8 cellular contexts compared by ENCODE assay signal in the genomic region with DNA sequence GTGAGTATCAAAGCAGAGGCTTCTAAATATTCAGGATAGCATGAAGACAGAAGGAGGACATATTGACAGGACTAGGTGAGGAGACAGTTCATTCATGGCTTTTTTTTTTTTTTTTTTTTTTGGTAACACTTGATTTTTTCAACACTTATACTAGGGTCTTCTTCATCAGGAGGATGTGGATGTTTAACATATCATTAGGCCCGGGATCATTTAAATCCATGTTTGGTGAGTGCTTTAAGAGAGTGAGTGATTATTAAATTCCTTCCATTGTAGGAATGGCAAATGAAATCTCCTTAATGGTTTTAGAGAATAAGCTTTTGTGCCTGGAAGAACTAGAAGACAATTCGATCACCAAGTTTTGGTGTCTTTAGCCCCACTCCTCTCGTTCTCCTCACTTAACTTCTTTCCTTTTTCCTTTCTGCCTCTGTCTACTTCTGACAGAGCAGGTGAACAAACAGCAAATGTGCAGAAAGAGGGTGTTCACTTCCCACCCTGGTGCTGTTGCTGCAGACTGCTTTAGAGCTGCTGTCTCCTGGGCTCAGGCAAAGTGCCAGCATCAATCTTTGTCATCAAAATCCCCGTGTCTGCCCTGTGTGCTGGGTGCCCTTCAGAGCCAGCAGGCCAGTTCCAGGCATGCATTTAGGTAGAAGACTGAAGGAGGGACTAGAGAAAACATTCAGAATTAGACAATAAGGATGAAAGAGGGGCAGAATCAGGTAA. TPM values are rescaled to one million over a fixed set of nuclear protein-coding genes. Genes with fewer than 3 reads are reported as not detected.
DNase-seq lines count a peak whose midpoint lies in the region; ATAC-seq and TF ChIP-seq lines count a peak whose summit lies in the region.

No MANE protein-coding gene starts in this region.

- no TSS peak for BruUV-seq in A673 (replicated peaks; lab: Mats Ljungman, UMichigan)

- POLR2A ChIA-PET in A673 (lab: Charles Lee; ENCODE audit: low non-redundant PET), result no interaction called here
- POLR2A ChIA-PET in activated CD4-positive, alpha-beta memory T cell treated with anti-CD3 and anti-CD28 coated beads for 36 hours (lab: Charles Lee), result interaction anchor here (1.1 to 1.7 kb wide), 4 partner anchors 15 to 222 kb away, joined by 4 to 10 read pairs (median 8); a partner anchor contains a TSS

- CTCF ChIA-PET in A673 (lab: Charles Lee), result interaction anchor here (1.7 kb wide), 1 partner anchor 29 kb away, joined by 12 read pairs; no protein-coding TSS in a partner anchor
- CTCF ChIA-PET in activated CD4-positive, alpha-beta memory T cell treated with anti-CD3 and anti-CD28 coated beads for 36 hours (lab: Charles Lee), result interaction anchor here (0.6 to 5.3 kb wide), 9 partner anchors 9 to 195 kb away, joined by 3 to 25 read pairs (median 7); a partner anchor contains a TSS

- no peaks in the 10 kb centered on the region for H3K36me3 ChIP-seq in A673 (ENCODE audit: insufficient read depth, low read length, poor library complexity, severe bottlenecking)
- H3K36me3 ChIP-seq in skeletal muscle satellite cell (ENCODE audit: insufficient read depth, low read length), result no peaks in the 10 kb centered on the region

- peaks cover 35% of the 10 kb centered on the region for H3K4me1 ChIP-seq in A673 (ENCODE audit: insufficient read depth, low read length, poor library complexity, severe bottlenecking)
- peaks cover 22% of the 10 kb centered on the region for H3K4me1 ChIP-seq in skeletal muscle satellite cell (ENCODE audit: control insufficient read depth, insufficient read depth, low read length)

- peak overlapping the region; percentile 94 for H3K27ac Mint-ChIP-seq in activated CD4-positive, alpha-beta memory T cell treated with anti-CD3 and anti-CD28 coated beads for 36 hours
- H3K27ac Mint-ChIP-seq in glutamatergic neuron (ENCODE audit: unreplicated experiment), result peak overlapping the region; percentile 74

- H3K36me3 Mint-ChIP-seq in activated CD4-positive, alpha-beta memory T cell treated with anti-CD3 and anti-CD28 coated beads for 36 hours, result no peaks in the 10 kb centered on the region
- no peaks in the 10 kb centered on the region for H3K36me3 Mint-ChIP-seq in glutamatergic neuron (ENCODE audit: unreplicated experiment)

- intact Hi-C loops in A673 (cut with micrococcal nuclease; ENCODE audit: unreplicated experiment), result loop anchor here (10.0 kb wide), 1 partner anchor 189 kb away; no protein-coding TSS in a partner anchor
- intact Hi-C loops in activated CD4-positive, alpha-beta memory T cell treated with anti-CD3 and anti-CD28 coated beads for 36 hours (cut with micrococcal nuclease), result loop anchor here (2.0 kb wide), 2 partner anchors 15 to 23 kb away; no protein-coding TSS in a partner anchor

- H3K4me3 Mint-ChIP-seq in activated CD4-positive, alpha-beta memory T cell treated with anti-CD3 and anti-CD28 coated beads for 36 hours, result no peak overlapping the region
- H3K4me3 Mint-ChIP-seq in glutamatergic neuron (ENCODE audit: unreplicated experiment), result no peak overlapping the region

- H3K9ac ChIP-seq in skeletal muscle satellite cell (ENCODE audit: low read depth, low read length), result peak overlapping the region; percentile 31

- TF ChIP-seq CTCF in A673 (conservative IDR thresholded peaks at IDR 0.05; ENCODE audit: low read depth, low read length), result no peak
- no peak for TF ChIP-seq CTCF in glutamatergic neuron (IDR thresholded peaks at IDR 0.05; ENCODE audit: partially characterized antibody, unreplicated experiment)

- H3K4me2 ChIP-seq in skeletal muscle satellite cell (ENCODE audit: low read length), result peak overlapping the region; percentile 78

- H3K4me3 ChIP-seq in A673 (ENCODE audit: low read depth, low read length, poor library complexity, severe bottlenecking), result no peak overlapping the region
- H3K4me3 ChIP-seq in skeletal muscle satellite cell (ENCODE audit: low read length), result no peak overlapping the region

- ATAC-seq in GM21367 (IDR thresholded peaks at IDR 0.05; ENCODE audit: unreplicated experiment) (no peak), HG02852 (IDR thresholded peaks at IDR 0.05; ENCODE audit: unreplicated experiment) (no peak)

- no peaks in the 10 kb centered on the region for H3K9me3 Mint-ChIP-seq in activated CD4-positive, alpha-beta memory T cell treated with anti-CD3 and anti-CD28 coated beads for 36 hours
- no peaks in the 10 kb centered on the region for H3K9me3 Mint-ChIP-seq in glutamatergic neuron (ENCODE audit: unreplicated experiment)

- H3K27me3 ChIP-seq in A673 (replicated peaks; ENCODE audit: insufficient read depth, low read depth, low read length, poor library complexity) (no peaks in the 10 kb centered on the region), skeletal muscle satellite cell (ENCODE audit: control insufficient read depth, insufficient read depth, low read length) (no peaks in the 10 kb centered on the region)

- H3K9me3 ChIP-seq in A673 (ENCODE audit: low read depth, low read length, poor library complexity, severe bottlenecking), result no peaks in the 10 kb centered on the region
- H3K9me3 ChIP-seq in skeletal muscle satellite cell (replicated peaks; ENCODE audit: low read length), result no peaks in the 10 kb centered on the region

- no peaks in the 10 kb centered on the region for H3K27me3 Mint-ChIP-seq in activated CD4-positive, alpha-beta memory T cell treated with anti-CD3 and anti-CD28 coated beads for 36 hours
- no peaks in the 10 kb centered on the region for H3K27me3 Mint-ChIP-seq in glutamatergic neuron (ENCODE audit: unreplicated experiment)

- peak overlapping the region; percentile 82 for H3K27ac ChIP-seq in A673 (ENCODE audit: low read depth, low read length, poor library complexity, severe bottlenecking)

- peaks cover 36% of the 10 kb centered on the region for H3K4me1 Mint-ChIP-seq in activated CD4-positive, alpha-beta memory T cell treated with anti-CD3 and anti-CD28 coated beads for 36 hours (ENCODE audit: low read depth)
- peaks cover 23% of the 10 kb centered on the region for H3K4me1 Mint-ChIP-seq in glutamatergic neuron (ENCODE audit: low read depth, unreplicated experiment)

- DNase-seq in A673 (ENCODE audit: low spot score) (peak; percentile 37), M059J (ENCODE audit: low read depth) (peak; percentile 30), glutamatergic neuron (no peak), ureter (ENCODE audit: low spot score) (no peak)
- peak; percentile 69 for DNase-seq in activated CD4-positive, alpha-beta memory T cell treated with anti-CD3 and anti-CD28 coated beads for 36 hours

RNA-seq across cellular contexts. Expression of a gene that starts 35.6 kb away (rescaled TPM):
- total RNA-seq in A673 (2021) (220 and 227 TPM in 2 replicates), glutamatergic neuron (ENCODE audit: unreplicated experiment) (197 TPM), ureter (373 TPM)
- 304 and 386 TPM in 2 replicates for total RNA-seq in M059J (2014; rRNA removed; shearing (Covaris generic))
- total RNA-seq in activated CD4-positive, alpha-beta memory T cell treated with anti-CD3 and anti-CD28 coated beads for 36 hours, result 100 to 1,000 TPM; 171 to 181 TPM
- 139 and 140 TPM in 2 replicates for total RNA-seq in skeletal muscle satellite cell (2012; rRNA removed)

RNA-seq across cellular contexts. Expression of a gene that starts 41.6 kb away (rescaled TPM):
- 13.2 TPM in 2 replicates for total RNA-seq in A673 (2021)
- total RNA-seq in M059J (2014; rRNA removed; shearing (Covaris generic)), result 9.6 and 13.9 TPM in 2 replicates
- 10 to 100 TPM; 39.9 to 41.3 TPM for total RNA-seq in activated CD4-positive, alpha-beta memory T cell treated with anti-CD3 and anti-CD28 coated beads for 36 hours
- 23.7 TPM for total RNA-seq in glutamatergic neuron (ENCODE audit: unreplicated experiment)
- 15.5 and 19.3 TPM in 2 replicates for total RNA-seq in skeletal muscle satellite cell (2012; rRNA removed)
- total RNA-seq in ureter, result 41.7 TPM

Comparison
In these comparisons a context has a peak if more than half of its experiments do, and no peak if none do; other contexts are left out.
1. DNase-seq: peak in A673 (single experiment), M059J (single experiment) and activated CD4-positive, alpha-beta memory T cell treated with anti-CD3 and anti-CD28 coated beads for 36 hours (single experiment); none in glutamatergic neuron (single experiment) and ureter (single experiment).